In genomic region chr7:44796504-44797328, GRCh38 we compare ENCODE assay signal across 8 cellular contexts. TPM values are rescaled to one million over a fixed set of nuclear protein-coding genes. Genes with fewer than 3 reads are reported as not detected.
DNase-seq lines count a peak whose midpoint lies in the region; ATAC-seq and TF ChIP-seq lines count a peak whose summit lies in the region.

Gene PPIA (plus strand): TSS chr7:44796681. CDS start chr7:44796725, 44 bp downstream.

- DNase-seq in DMS153 treated with DMSO at 0.1 percent for 48 hours (lab: John Stamatoyannopoulos, UW; ENCODE audit: unreplicated experiment) (peak; percentile 96), KG1 (lab: John Stamatoyannopoulos, UW) (peak; percentile 85), erythroblast (lab: John Stamatoyannopoulos, UW) (peak; percentile 99)
- peak; percentile 99 for DNase-seq in activated T-cell treated with anti-CD3 and anti-CD28 coated beads, Interleukin-2, amount 50 U/mL, for 24 hours
- DNase-seq in stimulated activated CD8-positive, alpha-beta memory T cell treated with anti-CD3 and anti-CD28 coated beads, Interleukin-4, amount 100 ng/mL, for 4 hours (ENCODE audit: low read depth in 2 of 2, low spot score in 1 of 2) = peak; percentile 97 to 98

- peak within 1 kb of the TSS; percentile 96 for H3K4me3 Mint-ChIP-seq in activated T-cell treated with anti-CD3 and anti-CD28 coated beads, Interleukin-2, amount 50 U/mL, for 24 hours

- H3K27me3 Mint-ChIP-seq in activated T-cell treated with anti-CD3 and anti-CD28 coated beads, Interleukin-2, amount 50 U/mL, for 24 hours = no peaks in the 10 kb centered on the region

- peaks cover 57% of the 10 kb centered on the region for H3K36me3 Mint-ChIP-seq in activated T-cell treated with anti-CD3 and anti-CD28 coated beads, Interleukin-2, amount 50 U/mL, for 24 hours (ENCODE audit: low read depth)

- H3K27me3 ChIP-seq in mucosa of rectum (ENCODE audit: control insufficient read depth in 2 of 2, insufficient read depth in 2 of 2, low read length in 2 of 2) = no peaks in the 10 kb centered on the region

- TF ChIP-seq POLR2A in erythroblast (IDR thresholded peaks at IDR 0.05; ENCODE audit: low read length) = peak; percentile 91

- H3K4me3 ChIP-seq in mucosa of rectum (ENCODE audit: low read length in 2 of 2) = peak within 1 kb of the TSS; percentile 78 to 96

- H3K9me3 Mint-ChIP-seq in activated T-cell treated with anti-CD3 and anti-CD28 coated beads, Interleukin-2, amount 50 U/mL, for 24 hours = no peaks in the 10 kb centered on the region

- peaks cover 12 to 17% of the 10 kb centered on the region in 2 donors for H3K4me1 ChIP-seq in mucosa of rectum (ENCODE audit: control insufficient read depth in 2 of 2, insufficient read depth in 2 of 2, low read length in 2 of 2)

- H3K36me3 ChIP-seq in mucosa of rectum (ENCODE audit: control insufficient read depth in 2 of 2, insufficient read depth in 2 of 2, low read length in 2 of 2) = peaks cover 17 to 25% of the 10 kb centered on the region in 2 donors

- no peaks in the 10 kb centered on the region for H3K9me3 ChIP-seq in mucosa of rectum (ENCODE audit: control insufficient read depth in 2 of 2, low read length in 2 of 2)

- peak within 1 kb of the TSS; percentile 94 to 99 for H3K9ac ChIP-seq in mucosa of rectum (ENCODE audit: low read depth in 1 of 2, low read length in 2 of 2)

- peak within 1 kb of the TSS; percentile 98 for H3K27ac ChIP-seq in mucosa of rectum (ENCODE audit: low read depth in 2 of 2, low read length in 2 of 2)

- ATAC-seq in GM21717 (IDR thresholded peaks at IDR 0.05; ENCODE audit: unreplicated experiment) = peak; percentile 86

- H3K4me1 Mint-ChIP-seq in activated T-cell treated with anti-CD3 and anti-CD28 coated beads, Interleukin-2, amount 50 U/mL, for 24 hours (ENCODE audit: low read depth) = peaks cover 31% of the 10 kb centered on the region

- H3K27ac Mint-ChIP-seq in activated T-cell treated with anti-CD3 and anti-CD28 coated beads, Interleukin-2, amount 50 U/mL, for 24 hours = peak within 1 kb of the TSS; percentile 98

TF ChIP-seq in PFSK-1, 5 proteins besides CTCF, POLR2A, EP300 and RAD21:
- no peak for TF ChIP-seq SIN3A (IDR thresholded peaks at IDR 0.05; ENCODE audit: borderline replicate concordance, insufficient read depth, low read length)
- peak; percentile 79 for TF ChIP-seq POLR2AphosphoS5 (IDR thresholded peaks at IDR 0.05; ENCODE audit: low read depth, low read length)
- peak; percentile 69 for TF ChIP-seq FOXP2 (optimal IDR thresholded peaks at IDR 0.05; ENCODE audit: borderline replicate concordance, extremely low read depth, extremely low read length, insufficient read depth)
- TF ChIP-seq TAF1 (IDR thresholded peaks at IDR 0.05; ENCODE audit: borderline replicate concordance, insufficient read depth, low read length) = peak; percentile 86
- 0 out of 4 replicates have a peak, but pooled peaks of 1 of the 2 experiments have one; percentile 5 for TF ChIP-seq REST (IDR thresholded peaks at IDR 0.05; ENCODE audit: insufficient read depth in 1 of 2, low read depth in 2 of 2, low read length in 2 of 2)

RNA-seq across cellular contexts. Expression of gene PPIA, which starts in this region (rescaled TPM):
- polyA plus RNA-seq in PFSK-1 (2012; ENCODE audit: insufficient read length, low read depth) = 1,190 TPM

Comparison
In these comparisons a context has a peak if more than half of its experiments do, and no peak if none do; other contexts are left out.
1. Peak in every context shown above with its lines: DNase-seq, ATAC-seq, H3K4me3 ChIP-seq and H3K27ac ChIP-seq.